Comparison of ENCODE assay signal across 29 cellular contexts in the genomic region with DNA sequence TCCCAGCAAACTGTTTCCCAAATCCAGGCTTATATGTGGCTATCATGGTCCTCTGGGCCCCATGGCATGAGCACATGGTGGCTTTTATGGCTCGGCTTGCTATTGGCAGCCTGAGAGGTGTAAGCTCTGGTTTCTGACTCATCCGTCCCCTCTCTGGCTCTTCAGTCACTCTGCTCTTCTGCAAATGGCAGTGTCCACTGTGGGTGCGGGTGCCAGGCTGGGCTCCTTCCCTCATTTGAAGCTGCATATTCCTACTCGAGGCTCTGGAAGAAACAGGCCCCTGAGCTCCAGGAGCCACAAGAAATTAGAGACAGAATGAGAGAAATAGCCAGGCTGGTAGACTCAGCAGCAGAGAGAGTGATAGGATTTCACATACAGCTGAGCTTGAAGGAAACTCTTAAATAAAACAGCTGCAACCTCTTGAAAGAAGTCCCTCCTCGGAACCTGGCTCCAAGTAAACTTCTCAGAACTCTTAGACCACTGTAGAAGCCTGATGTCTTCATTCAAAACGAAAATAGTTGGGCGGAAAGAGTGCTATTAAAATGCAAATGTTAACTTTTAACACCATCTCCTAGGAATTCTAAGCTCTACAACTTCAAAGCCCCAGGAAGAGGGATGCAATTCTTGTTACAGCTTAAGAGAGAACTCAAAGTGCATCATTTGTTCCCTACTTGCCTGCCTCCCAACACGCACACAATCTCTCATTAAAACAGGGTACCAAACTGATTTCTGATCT.
DNase-seq lines count a peak whose midpoint lies in the region; ATAC-seq and TF ChIP-seq lines count a peak whose summit lies in the region.
"Had no signal": no experiment of that assay in that cellular context is flagged by ENCODE, and none has a peak within 500 bp of the region (broad histone marks: within the 10 kb centered on the region; RNA-seq: fewer than 3 reads in every experiment).

No MANE protein-coding gene starts in this region.

- no peak for TF ChIP-seq EP300 in esophagus muscularis mucosa (IDR thresholded peaks at IDR 0.05)

- no peaks in the 10 kb centered on the region for H3K9me3 ChIP-seq in HUES6 (ENCODE audit: control insufficient read depth, insufficient read depth, low read depth, low read length)
- H3K9me3 ChIP-seq in esophagus muscularis mucosa = no peaks in the 10 kb centered on the region
- no peaks in the 10 kb centered on the region for H3K9me3 ChIP-seq in mesodermal cell (ENCODE audit: control insufficient read depth, low read length)
- H3K9me3 ChIP-seq: BLaER1 treated with 17β-estradiol and CSF1 and Interleukin-3, amounts not matched to agents 10 nM and 100 nM; heart left ventricle; left lung; stomach; tibial artery had no signal

- H3K27me3 ChIP-seq in HUES6 (ENCODE audit: control insufficient read depth, insufficient read depth, low read length) (no peaks in the 10 kb centered on the region), esophagus muscularis mucosa (no peaks in the 10 kb centered on the region)
- H3K27me3 ChIP-seq: stomach, tibial artery had no signal

- H3K9ac ChIP-seq in HUES6 (ENCODE audit: low read length) = peak overlapping the region; percentile 80
- H3K9ac ChIP-seq: BLaER1 treated with 17β-estradiol and CSF1 and Interleukin-3, amounts not matched to agents 10 nM and 100 nM had no signal

- no peaks in the 10 kb centered on the region for H3K36me3 ChIP-seq in HUES6 (ENCODE audit: control insufficient read depth, insufficient read depth, low read length)
- H3K36me3 ChIP-seq in esophagus muscularis mucosa = no peaks in the 10 kb centered on the region
- H3K36me3 ChIP-seq in mesodermal cell (ENCODE audit: control insufficient read depth, insufficient read depth, low read length) = no peaks in the 10 kb centered on the region
- H3K36me3 ChIP-seq: BLaER1 treated with 17β-estradiol and CSF1 and Interleukin-3, amounts not matched to agents 10 nM and 100 nM; heart left ventricle; left lung; stomach; tibial artery had no signal

- H3K4me1 ChIP-seq in HUES6 (ENCODE audit: control insufficient read depth, insufficient read depth, low read length) (peaks cover 76% of the 10 kb centered on the region), esophagus muscularis mucosa (peaks cover 10 to 25% (median 18%) of the 10 kb centered on the region in 4 donors), mesodermal cell (ENCODE audit: control insufficient read depth, insufficient read depth, low read length, poor library complexity, severe bottlenecking) (peaks cover 51% of the 10 kb centered on the region)

- no peak for ATAC-seq in GM21423 (IDR thresholded peaks at IDR 0.05; ENCODE audit: unreplicated experiment)
- ATAC-seq: heart left ventricle; left lung; naive thymus-derived CD4-positive, alpha-beta T cell had no signal

- H3K4me3 ChIP-seq in HUES6 (ENCODE audit: low read depth, low read length) (peak overlapping the region; percentile 6; the same call in 1 of the 2 replicates), esophagus muscularis mucosa (no peak overlapping the region), mesodermal cell (ENCODE audit: extremely low read depth, insufficient read depth, low read length, poor library complexity, severe bottlenecking) (no peak overlapping the region)
- H3K4me3 ChIP-seq: BLaER1 treated with 17β-estradiol and CSF1 and Interleukin-3, amounts not matched to agents 10 nM and 100 nM; heart left ventricle; left lung; stomach; tibial artery had no signal

- no peak for TF ChIP-seq CTCF in esophagus muscularis mucosa (IDR thresholded peaks at IDR 0.05)

- intact Hi-C loops in esophagus muscularis mucosa (cut with DNase I) = no loop called here

- H3K27ac ChIP-seq in HUES6 (ENCODE audit: low read depth, low read length) = peak overlapping the region; percentile 88; the same call in 1 of the 2 replicates
- peak overlapping the region in 1 of 4 donors; percentile 30 for H3K27ac ChIP-seq in esophagus muscularis mucosa (replicated peaks in 1 of 4)
- peak overlapping the region; percentile 43 for H3K27ac ChIP-seq in mesodermal cell (ENCODE audit: low read depth, low read length, severe bottlenecking)
- H3K27ac ChIP-seq: BLaER1 treated with 17β-estradiol and CSF1 and Interleukin-3, amounts not matched to agents 10 nM and 100 nM; heart left ventricle; HL-60; left lung; stomach; tibial artery had no signal

- TF ChIP-seq POLR2A in esophagus muscularis mucosa (IDR thresholded peaks at IDR 0.05; ENCODE audit: low read depth) = no peak

- DNase-seq in esophagus muscularis mucosa (ENCODE audit: extremely low spot score) = peak; percentile 89
- DNase-seq in superior temporal gyrus (ENCODE audit: extremely low spot score) = peak; percentile 13
- no peak for DNase-seq in stimulated activated naive CD4-positive, alpha-beta T cell treated with Interleukin-2 at 50 U/mL for 16 hours (lab: John Stamatoyannopoulos, UW)
- no peak for DNase-seq in NCI-H226
- DNase-seq: activated CD4-positive, alpha-beta T cell treated with anti-CD3 and anti-CD28 coated beads, Interleukin-2, amount 50 U/mL, for 48 hours; activated CD8-positive, alpha-beta memory T cell treated with anti-CD3 and anti-CD28 coated beads, Interleukin-2, amount 50 U/mL, for 48 hours; activated naive CD4-positive, alpha-beta T cell treated with anti-CD3 and anti-CD28 coated beads, Interleukin-2, amount 10 ng/mL, durations not matched to agents 7 days and 5 days; amniotic stem cell; COR-L47; DMS53; effector CD8-positive, alpha-beta T cell; GF-D8; heart left ventricle; immature natural killer cell; Kasumi-1; left lung; MV-4-11; naive thymus-derived CD4-positive, alpha-beta T cell; NCI-H69; small intestine; stimulated activated CD4-positive, alpha-beta T cell treated with anti-CD3 and anti-CD28 coated beads, Interleukin-1b, Interleukin-23, amount 100 ng/mL, for 48 hours; stimulated activated CD8-positive, alpha-beta memory T cell treated with anti-CD3 and anti-CD28 coated beads, Interleukin-4, amount 100 ng/mL, for 48 hours; stomach; tibial artery had no signal

- WGBS in esophagus muscularis mucosa = 63% methylated on average over 7 of the region's 8 CpGs
- 17 to 25% methylated on average over 4 to 5 of the region's 8 CpGs for WGBS in mesodermal cell (ENCODE audit: insufficient coverage in 2 of 2), 2 experiments

Comparison
In these comparisons a context has a peak if more than half of its experiments do, and no peak if none do; other contexts are left out.
1. DNase-seq: peak in esophagus muscularis mucosa (single experiment) and superior temporal gyrus (single experiment); none in stimulated activated naive CD4-positive, alpha-beta T cell treated with Interleukin-2 at 50 U/mL for 16 hours (single experiment) and NCI-H226 (single experiment).